9 cellular contexts compared by ENCODE assay signal in the genomic region with DNA sequence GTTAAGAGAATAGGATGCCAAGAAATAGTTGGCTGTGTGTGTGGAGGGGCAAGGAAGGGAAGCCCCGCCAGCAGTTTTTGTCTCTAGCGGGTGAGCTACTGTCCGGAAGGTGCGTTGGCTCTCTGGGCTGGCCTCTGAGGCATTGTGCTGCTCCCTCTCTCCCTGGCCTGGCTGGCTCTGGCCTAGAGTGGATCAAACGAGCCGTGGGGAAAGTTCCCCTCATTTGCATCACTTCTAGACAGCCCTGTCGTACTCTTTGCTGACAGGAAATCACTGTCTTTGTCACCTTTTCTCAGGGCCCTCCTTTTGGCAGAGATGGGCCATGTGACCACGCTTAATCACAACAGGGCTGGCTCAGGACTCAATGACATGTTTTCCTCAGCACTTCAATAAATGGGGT.
DNase-seq lines count a peak whose midpoint lies in the region; ATAC-seq, FAIRE-seq and TF ChIP-seq lines count a peak whose summit lies in the region.
"Had no signal": no experiment of that assay in that cellular context is flagged by ENCODE, and none has a peak within 500 bp of the region (broad histone marks: within the 10 kb centered on the region; RNA-seq: fewer than 3 reads in every experiment).

No MANE protein-coding gene starts in this region.

- peak; percentile 49 for DNase-seq in AG20443 (ENCODE audit: low spot score)
- DNase-seq in MM.1S = peak; percentile 48
- peak; percentile 35 for DNase-seq in epithelial cell of esophagus (ENCODE audit: low read depth)
- DNase-seq in neural crest cell (ENCODE audit: low read depth, low spot score) = peak; percentile 52
- DNase-seq in progenitor cell of endocrine pancreas (ENCODE audit: low spot score, unreplicated experiment) = no peak
- DNase-seq in GM19238 (ENCODE audit: insufficient read length, low spot score) = no peak
- DNase-seq in D721Med (ENCODE audit: insufficient read length, low spot score) = no peak

- no peaks in the 10 kb centered on the region for H4K20me1 ChIP-seq in MM.1S (ENCODE audit: insufficient read depth, low read length)

- H3K4me2 ChIP-seq in MM.1S (ENCODE audit: low read depth, low read length) = no peak overlapping the region

- no peak overlapping the region; the same call in 1 of the 2 replicates for H3K9ac ChIP-seq in MM.1S (ENCODE audit: low read length)

- H3K9me2 ChIP-seq in MM.1S (replicated peaks; ENCODE audit: insufficient read depth, low read length) = no peaks in the 10 kb centered on the region

- H3K9me3 Mint-ChIP-seq in neural crest cell (no peaks in the 10 kb centered on the region), progenitor cell of endocrine pancreas (ENCODE audit: low read depth) (no peaks in the 10 kb centered on the region)

- H3K27ac Mint-ChIP-seq in neural crest cell (ENCODE audit: unreplicated experiment) = peak overlapping the region; percentile 94
- H3K27ac Mint-ChIP-seq in progenitor cell of endocrine pancreas = no peak overlapping the region

- H3K27ac ChIP-seq in MM.1S (ENCODE audit: low read length) = peak overlapping the region; percentile 50; the same call in 1 of the 2 replicates

- peaks cover 5% of the 10 kb centered on the region; the same call in 1 of the 2 replicates for H3F3A ChIP-seq in MM.1S (ENCODE audit: insufficient read depth, low read length)

- no peaks in the 10 kb centered on the region for H3K36me3 ChIP-seq in MM.1S (replicated peaks; ENCODE audit: insufficient read depth, low read length)

- no peak overlapping the region for H2AFZ ChIP-seq in MM.1S (ENCODE audit: low read length)

- no peaks in the 10 kb centered on the region for H3K9me3 ChIP-seq in MM.1S (replicated peaks; ENCODE audit: insufficient read depth, low read length)

- FAIRE-seq in D721Med (lab: Jason Lieb, UNC) = no peak
- FAIRE-seq: G401.6 had no signal

- H3K4me3 Mint-ChIP-seq in neural crest cell = peak overlapping the region; percentile 58
- H3K4me3 Mint-ChIP-seq in progenitor cell of endocrine pancreas (ENCODE audit: low read depth) = no peak overlapping the region

- no peaks in the 10 kb centered on the region for H3K36me3 Mint-ChIP-seq in neural crest cell (ENCODE audit: low read depth)
- H3K36me3 Mint-ChIP-seq in progenitor cell of endocrine pancreas (ENCODE audit: insufficient read depth) = no peaks in the 10 kb centered on the region

- H3K4me1 ChIP-seq in MM.1S (ENCODE audit: low read length) = peaks cover 11% of the 10 kb centered on the region

- no peak overlapping the region for H3K4me3 ChIP-seq in MM.1S (ENCODE audit: low read length)
- no peak overlapping the region for H3K4me3 ChIP-seq in epithelial cell of esophagus (ENCODE audit: low read length)

- peak; percentile 58 for ATAC-seq in GM21515 (IDR thresholded peaks at IDR 0.05; ENCODE audit: unreplicated experiment)

- H3K4me1 Mint-ChIP-seq in neural crest cell = peaks cover 24% of the 10 kb centered on the region
- H3K4me1 Mint-ChIP-seq in progenitor cell of endocrine pancreas (ENCODE audit: low read depth) = peaks cover 9% of the 10 kb centered on the region

- no peaks in the 10 kb centered on the region for H3K79me2 ChIP-seq in MM.1S (ENCODE audit: low read length)

- no peaks in the 10 kb centered on the region for H3K27me3 Mint-ChIP-seq in neural crest cell (ENCODE audit: low read depth)
- H3K27me3 Mint-ChIP-seq in progenitor cell of endocrine pancreas = no peaks in the 10 kb centered on the region

- no peaks in the 10 kb centered on the region for H3K27me3 ChIP-seq in MM.1S (replicated peaks; ENCODE audit: insufficient read depth, low read length)

- TF ChIP-seq CTCF in MM.1S (IDR thresholded peaks at IDR 0.05; ENCODE audit: low read length) (no peak), epithelial cell of esophagus (IDR thresholded peaks at IDR 0.05; ENCODE audit: insufficient read depth, low read depth, low read length, missing control alignments) (no peak), neural crest cell (conservative IDR thresholded peaks at IDR 0.05) (no peak), progenitor cell of endocrine pancreas (IDR thresholded peaks at IDR 0.05; ENCODE audit: unreplicated experiment) (no peak), D721Med (IDR thresholded peaks at IDR 0.05; ENCODE audit: insufficient read depth, missing control alignments) (no peak)

Comparison
In these comparisons a context has a peak if more than half of its experiments do, and no peak if none do; other contexts are left out.
1. DNase-seq: peak in AG20443 (single experiment), MM.1S (single experiment), epithelial cell of esophagus (single experiment) and neural crest cell (single experiment); none in progenitor cell of endocrine pancreas (single experiment), GM19238 (single experiment) and D721Med (single experiment).